8 cellular contexts compared by ENCODE assay signal in the genomic region with DNA sequence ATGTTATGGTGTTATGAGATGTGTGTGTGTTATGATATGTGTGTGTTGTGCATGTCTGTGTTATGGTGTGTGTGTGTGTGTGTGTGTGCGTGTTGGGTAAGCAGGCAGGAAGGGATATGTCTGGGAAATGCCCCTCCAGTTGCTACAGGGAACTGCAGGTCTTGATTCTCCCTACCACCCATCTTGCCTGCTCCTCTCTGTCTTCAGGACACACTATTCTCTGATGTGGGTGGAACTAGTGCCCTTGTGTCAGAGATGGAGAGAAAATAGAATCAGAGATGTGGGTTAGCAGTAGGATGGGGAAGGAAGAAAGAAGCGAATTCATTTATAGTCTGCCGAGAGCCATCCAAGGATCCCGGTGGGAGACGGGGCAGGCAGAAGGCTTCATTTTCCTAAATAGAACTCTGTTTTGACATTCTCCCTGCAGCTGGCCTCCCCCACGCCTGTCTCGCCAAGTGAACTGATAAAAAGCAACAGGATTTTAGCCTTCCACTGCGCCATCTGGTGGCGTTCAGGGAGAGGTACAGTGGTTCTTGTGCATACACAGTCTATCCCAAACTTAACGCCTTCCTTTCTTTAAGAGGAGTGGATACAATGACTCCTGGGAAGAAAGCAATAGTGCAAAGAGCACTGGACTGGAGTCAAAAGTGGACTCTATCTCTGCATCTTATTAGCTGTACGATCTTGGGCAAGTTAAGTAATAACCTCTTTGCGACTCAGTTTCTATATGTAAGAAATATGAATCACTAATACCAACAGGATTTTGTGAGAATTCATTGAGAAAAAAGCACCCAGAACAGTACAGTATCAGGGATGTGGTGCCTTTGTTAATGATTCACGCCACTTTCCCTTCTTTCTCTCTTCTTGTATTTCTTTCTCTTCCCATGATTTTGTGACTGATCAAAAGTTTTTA. TPM values are rescaled to one million over a fixed set of nuclear protein-coding genes. Genes with fewer than 3 reads are reported as not detected.
DNase-seq lines count a peak whose midpoint lies in the region; ATAC-seq and TF ChIP-seq lines count a peak whose summit lies in the region.

No MANE protein-coding gene starts in this region.

- no peak for TF ChIP-seq EP300 in stomach (IDR thresholded peaks at IDR 0.05)

- no peak overlapping the region for H3K27ac Mint-ChIP-seq in Caco-2 (ENCODE audit: unreplicated experiment)
- H3K27ac Mint-ChIP-seq in natural killer cell treated with Interleukin-12 subunit alpha and Interleukin-12 subunit beta and Interleukin-15 and Interleukin-18, amount 100 ng/mL, for 72 hours: no peak overlapping the region

- peak; percentile 86 to 90 for TF ChIP-seq CTCF in Caco-2 (IDR thresholded peaks at IDR 0.05; ENCODE audit: insufficient read depth in 1 of 2, low read depth in 1 of 2, low read length in 1 of 2, severe bottlenecking in 1 of 2, unreplicated experiment in 1 of 2)
- peak; percentile 91 for TF ChIP-seq CTCF in GM20000 (IDR thresholded peaks at IDR 0.05; ENCODE audit: extremely low read depth, missing control alignments)
- TF ChIP-seq CTCF in stomach (IDR thresholded peaks at IDR 0.05): peak in 5 of 7 experiments; percentile 70 to 91 (median 90)

- H3K27me3 Mint-ChIP-seq in Caco-2 (ENCODE audit: insufficient read depth, unreplicated experiment): no peaks in the 10 kb centered on the region
- peaks cover 6 to 11% of the 10 kb centered on the region in 2 donors for H3K27me3 Mint-ChIP-seq in natural killer cell treated with Interleukin-12 subunit alpha and Interleukin-12 subunit beta and Interleukin-15 and Interleukin-18, amount 100 ng/mL, for 72 hours

- H3K27me3 ChIP-seq in Caco-2 (replicated peaks; ENCODE audit: control insufficient read depth, insufficient read depth, low read length): no peaks in the 10 kb centered on the region
- H3K27me3 ChIP-seq in stomach: no peaks in the 10 kb centered on the region

- DNase-seq in Caco-2: peak; percentile 66 to 75
- DNase-seq in GM20000 (ENCODE audit: low spot score): peak; percentile 62
- peak; percentile 45 for DNase-seq in HuH-7 (ENCODE audit: low spot score)
- peak; percentile 92 for DNase-seq in OCI-M1 (lab: John Stamatoyannopoulos, UW)
- DNase-seq in activated T-cell treated with anti-CD3 and anti-CD28 coated beads for 1 hour (ENCODE audit: low read depth): peak; percentile 63
- DNase-seq in erythroblast (lab: John Stamatoyannopoulos, UW): peak; percentile 79 to 89
- peak; percentile 69 for DNase-seq in natural killer cell treated with Interleukin-12 subunit alpha and Interleukin-12 subunit beta and Interleukin-15 and Interleukin-18, amount 100 ng/mL, for 72 hours (ENCODE audit: low spot score)
- peak; percentile 84 for DNase-seq in stomach

- 13 to 19% (median 14%) methylated on average over 13 of the region's 13 CpGs for WGBS in stomach, 5 donors

- no peak overlapping the region for H3K27ac ChIP-seq in stomach

- H3K4me3 Mint-ChIP-seq in Caco-2 (ENCODE audit: unreplicated experiment): no peak overlapping the region
- no peak overlapping the region for H3K4me3 Mint-ChIP-seq in natural killer cell treated with Interleukin-12 subunit alpha and Interleukin-12 subunit beta and Interleukin-15 and Interleukin-18, amount 100 ng/mL, for 72 hours

- H3K4me3 ChIP-seq in Caco-2 (ENCODE audit: low read depth, low read length) (no peak overlapping the region), stomach (peak overlapping the region in 1 of 4 donors; percentile 3)

- no peaks in the 10 kb centered on the region for H3K9me3 Mint-ChIP-seq in Caco-2 (ENCODE audit: unreplicated experiment)
- H3K9me3 Mint-ChIP-seq in natural killer cell treated with Interleukin-12 subunit alpha and Interleukin-12 subunit beta and Interleukin-15 and Interleukin-18, amount 100 ng/mL, for 72 hours: no peaks in the 10 kb centered on the region

- H3K36me3 ChIP-seq in Caco-2 (ENCODE audit: control insufficient read depth, insufficient read depth, low read length): no peaks in the 10 kb centered on the region
- H3K36me3 ChIP-seq in stomach: no peaks in the 10 kb centered on the region

- BruUV-seq in Caco-2 (replicated peaks; lab: Mats Ljungman, UMichigan): no TSS peak

- no peaks in the 10 kb centered on the region for H3K36me3 Mint-ChIP-seq in Caco-2 (ENCODE audit: insufficient read depth, unreplicated experiment)
- no peaks in the 10 kb centered on the region for H3K36me3 Mint-ChIP-seq in natural killer cell treated with Interleukin-12 subunit alpha and Interleukin-12 subunit beta and Interleukin-15 and Interleukin-18, amount 100 ng/mL, for 72 hours

- ATAC-seq in natural killer cell treated with Interleukin-12 subunit alpha and Interleukin-12 subunit beta and Interleukin-15 and Interleukin-18, amount 100 ng/mL, for 72 hours: peak; percentile 69 to 77

- POLR2A ChIA-PET in Caco-2 (lab: Charles Lee): interaction anchor here (0.7 kb wide), 1 partner anchor 111 kb away, joined by 3 read pairs; no protein-coding TSS in a partner anchor

- H3K4me1 ChIP-seq in Caco-2 (peaks cover 2% of the 10 kb centered on the region; the same call in 1 of the 2 replicates), stomach (peaks cover under 1 to 10% (median 7%) of the 10 kb centered on the region in 4 donors)

- intact Hi-C loops in Caco-2 (cut with micrococcal nuclease; ENCODE audit: unreplicated experiment) (loop anchor here (1.0 kb wide), 3 partner anchors 18 to 48 kb away; no protein-coding TSS in a partner anchor), stomach (cut with DNase I; ENCODE audit: low total_unique reads) (no loop called here)

- H3K9me3 ChIP-seq in Caco-2 (no peaks in the 10 kb centered on the region; the same call in 1 of the 2 replicates), stomach (no peaks in the 10 kb centered on the region)

- peaks cover 12% of the 10 kb centered on the region for H3K4me1 Mint-ChIP-seq in Caco-2 (ENCODE audit: low read depth, unreplicated experiment)
- H3K4me1 Mint-ChIP-seq in natural killer cell treated with Interleukin-12 subunit alpha and Interleukin-12 subunit beta and Interleukin-15 and Interleukin-18, amount 100 ng/mL, for 72 hours (ENCODE audit: low read depth in 2 of 2): peaks cover 6 to 9% of the 10 kb centered on the region in 2 donors

- CTCF ChIA-PET in Caco-2 (lab: Charles Lee): interaction anchor here (0.6 to 2.0 kb wide), 7 partner anchors 14 to 604 kb away, joined by 3 to 7 read pairs (median 6); no protein-coding TSS in a partner anchor

- TF ChIP-seq POLR2A in erythroblast (IDR thresholded peaks at IDR 0.05; ENCODE audit: low read length) (no peak), stomach (IDR thresholded peaks at IDR 0.05) (no peak)

RNA-seq across cellular contexts. Expression of gene MGST2, which starts 14.1 kb away (rescaled TPM):
- total RNA-seq in Caco-2 (2022): 81.7 and 88.4 TPM in 2 replicates
- 10 to 100 TPM in 1 of 2 donors, 1 to 10 TPM in 1; 8.2 to 19.0 TPM for total RNA-seq in natural killer cell treated with Interleukin-12 subunit alpha and Interleukin-12 subunit beta and Interleukin-15 and Interleukin-18, amount 100 ng/mL, for 72 hours
- 100 to 1,000 TPM in 1 of 5 donors, 10 to 100 TPM in 3, 1 to 10 TPM in 1; 7.6 to 153 (median 36.1) TPM for total RNA-seq in stomach
- polyA plus RNA-seq in stomach: 100 to 1,000 TPM in 1 of 3 donors, 10 to 100 TPM in 2; 46.1 to 271 (median 48.4) TPM
